In genomic region chr10:101000602-101000991, GRCh38 we compare ENCODE assay signal across 6 cellular contexts. TPM values are rescaled to one million over a fixed set of nuclear protein-coding genes. Genes with fewer than 3 reads are reported as not detected.
DNase-seq lines count a peak whose midpoint lies in the region; ATAC-seq and TF ChIP-seq lines count a peak whose summit lies in the region.

No MANE protein-coding gene starts in this region.

- H3K9me2 ChIP-seq in GM23338 (ENCODE audit: insufficient read depth) = no peaks in the 10 kb centered on the region

- H4K20me1 ChIP-seq in GM23338 (replicated peaks; ENCODE audit: insufficient read depth) = 0 out of 2 replicates have a peak, but pooled peaks cover 7% of the 10 kb centered on the region

- peak overlapping the region; percentile 88 for H3K27ac Mint-ChIP-seq in GM23338
- H3K27ac Mint-ChIP-seq in MCF 10A (ENCODE audit: low read depth, unreplicated experiment) = peak overlapping the region; percentile 17
- peak overlapping the region; percentile 87 for H3K27ac Mint-ChIP-seq in nephron progenitor cell

- no peaks in the 10 kb centered on the region for H3K27me3 ChIP-seq in GM23338 (ENCODE audit: insufficient read depth)

- peaks cover 30% of the 10 kb centered on the region for H3K4me1 ChIP-seq in GM23338 (ENCODE audit: insufficient read depth)

- peak overlapping the region; percentile 92 for H3K4me2 ChIP-seq in GM23338

- no peaks in the 10 kb centered on the region; the same call in 1 of the 2 replicates for H3K36me3 ChIP-seq in GM23338 (ENCODE audit: insufficient read depth)

- H3K27me3 Mint-ChIP-seq in GM23338 (ENCODE audit: insufficient read depth, low read depth, poor library complexity) (peaks cover 22% of the 10 kb centered on the region), MCF 10A (ENCODE audit: insufficient read depth, unreplicated experiment) (no peaks in the 10 kb centered on the region), nephron progenitor cell (ENCODE audit: low read depth, poor library complexity) (no peaks in the 10 kb centered on the region)

- no TSS peak for BruUV-seq in MCF 10A (replicated peaks; lab: Mats Ljungman, UMichigan)

- H3F3A ChIP-seq in GM23338 (replicated peaks; ENCODE audit: low read depth) = peaks cover 23% of the 10 kb centered on the region

- H3K9me3 Mint-ChIP-seq in GM23338 (no peaks in the 10 kb centered on the region; the same call in 2 of the 3 replicates), MCF 10A (ENCODE audit: unreplicated experiment) (no peaks in the 10 kb centered on the region), nephron progenitor cell (no peaks in the 10 kb centered on the region)

- TF ChIP-seq CTCF in GM23338 (conservative IDR thresholded peaks at IDR 0.05; ENCODE audit: low read depth in 2 of 2) (no peak), MCF 10A (IDR thresholded peaks at IDR 0.05; ENCODE audit: unreplicated experiment) (no peak), nephron progenitor cell (IDR thresholded peaks at IDR 0.05) (no peak)

- peaks cover 25% of the 10 kb centered on the region for H3K4me1 Mint-ChIP-seq in GM23338
- H3K4me1 Mint-ChIP-seq in MCF 10A (ENCODE audit: insufficient read depth, unreplicated experiment) = peaks cover 19% of the 10 kb centered on the region
- peaks cover 36% of the 10 kb centered on the region for H3K4me1 Mint-ChIP-seq in nephron progenitor cell

- H2AFZ ChIP-seq in GM23338 = no peak overlapping the region

- H3K4me3 ChIP-seq in GM23338 = peak overlapping the region; percentile 90

- POLR2A ChIA-PET in MCF 10A (lab: Yijun Ruan, JAX) = interaction anchor here (0.6 to 7.5 kb wide), 3 partner anchors 9 to 37 kb away, joined by 3 to 74 read pairs (median 3); partner anchors contain the start of genes PDZD7 and SFXN3

- no peak overlapping the region for H3K27ac ChIP-seq in GM23338 (ENCODE audit: low read depth)

- ATAC-seq in GM23338 (no peak), GM21529 (IDR thresholded peaks at IDR 0.05; ENCODE audit: unreplicated experiment) (no peak), GM19395 (IDR thresholded peaks at IDR 0.05; ENCODE audit: unreplicated experiment) (no peak)

- intact Hi-C loops in MCF 10A (cut with micrococcal nuclease) = no loop called here

- H3K79me2 ChIP-seq in GM23338 (replicated peaks; ENCODE audit: insufficient read depth) = peaks cover 22% of the 10 kb centered on the region

- H3K4me3 Mint-ChIP-seq in GM23338 (peak overlapping the region; percentile 96), MCF 10A (ENCODE audit: unreplicated experiment) (peak overlapping the region; percentile 76), nephron progenitor cell (peak overlapping the region; percentile 92)

- DNase-seq in GM23338 (ENCODE audit: low spot score) (no peak), MCF 10A (ENCODE audit: unreplicated experiment) (no peak), nephron progenitor cell (no peak)
- DNase-seq in activated CD4-positive, alpha-beta T cell treated with anti-CD3 and anti-CD28 coated beads, Interleukin-2, amount 50 U/mL, for 48 hours = no peak

- peaks cover 29% of the 10 kb centered on the region for H3K36me3 Mint-ChIP-seq in GM23338 (ENCODE audit: low read depth)
- H3K36me3 Mint-ChIP-seq in MCF 10A (ENCODE audit: insufficient read depth, unreplicated experiment) = peaks cover 17% of the 10 kb centered on the region
- peaks cover 16% of the 10 kb centered on the region for H3K36me3 Mint-ChIP-seq in nephron progenitor cell (ENCODE audit: low read depth)

- CTCF ChIA-PET in MCF 10A (lab: Yijun Ruan, JAX) = interaction anchor here (1.0 to 5.9 kb wide), 2 partner anchors 16 to 28 kb away, joined by 3 to 60 read pairs; no protein-coding TSS in a partner anchor

TF ChIP-seq in GM23338, 12 proteins besides CTCF, POLR2A, EP300 and RAD21 (continues in another document):
- no peak for TF ChIP-seq JUNB (IDR thresholded peaks at IDR 0.05; ENCODE audit: unreplicated experiment)
- TF ChIP-seq, protein P1, sequence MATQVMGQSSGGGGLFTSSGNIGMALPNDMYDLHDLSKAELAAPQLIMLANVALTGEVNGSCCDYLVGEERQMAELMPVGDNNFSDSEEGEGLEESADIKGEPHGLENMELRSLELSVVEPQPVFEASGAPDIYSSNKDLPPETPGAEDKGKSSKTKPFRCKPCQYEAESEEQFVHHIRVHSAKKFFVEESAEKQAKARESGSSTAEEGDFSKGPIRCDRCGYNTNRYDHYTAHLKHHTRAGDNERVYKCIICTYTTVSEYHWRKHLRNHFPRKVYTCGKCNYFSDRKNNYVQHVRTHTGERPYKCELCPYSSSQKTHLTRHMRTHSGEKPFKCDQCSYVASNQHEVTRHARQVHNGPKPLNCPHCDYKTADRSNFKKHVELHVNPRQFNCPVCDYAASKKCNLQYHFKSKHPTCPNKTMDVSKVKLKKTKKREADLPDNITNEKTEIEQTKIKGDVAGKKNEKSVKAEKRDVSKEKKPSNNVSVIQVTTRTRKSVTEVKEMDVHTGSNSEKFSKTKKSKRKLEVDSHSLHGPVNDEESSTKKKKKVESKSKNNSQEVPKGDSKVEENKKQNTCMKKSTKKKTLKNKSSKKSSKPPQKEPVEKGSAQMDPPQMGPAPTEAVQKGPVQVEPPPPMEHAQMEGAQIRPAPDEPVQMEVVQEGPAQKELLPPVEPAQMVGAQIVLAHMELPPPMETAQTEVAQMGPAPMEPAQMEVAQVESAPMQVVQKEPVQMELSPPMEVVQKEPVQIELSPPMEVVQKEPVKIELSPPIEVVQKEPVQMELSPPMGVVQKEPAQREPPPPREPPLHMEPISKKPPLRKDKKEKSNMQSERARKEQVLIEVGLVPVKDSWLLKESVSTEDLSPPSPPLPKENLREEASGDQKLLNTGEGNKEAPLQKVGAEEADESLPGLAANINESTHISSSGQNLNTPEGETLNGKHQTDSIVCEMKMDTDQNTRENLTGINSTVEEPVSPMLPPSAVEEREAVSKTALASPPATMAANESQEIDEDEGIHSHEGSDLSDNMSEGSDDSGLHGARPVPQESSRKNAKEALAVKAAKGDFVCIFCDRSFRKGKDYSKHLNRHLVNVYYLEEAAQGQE (IDR thresholded peaks at IDR 0.05; ENCODE audit: unreplicated experiment) = no peak
- TF ChIP-seq NANOG (IDR thresholded peaks at IDR 0.05; ENCODE audit: borderline replicate concordance) = no peak
- no peak for TF ChIP-seq ZNF331 (CRISPR knock-in tag; IDR thresholded peaks at IDR 0.05; ENCODE audit: low read depth)
- TF ChIP-seq ETS1 (IDR thresholded peaks at IDR 0.05) = no peak

RNA-seq across cellular contexts. Expression of gene LZTS2, which starts 1.0 kb away (rescaled TPM):
- total RNA-seq in GM23338 (2014; rRNA removed; shearing (Covaris generic)) = 62.8 and 88.3 TPM in 2 replicates
- polyA plus RNA-seq in GM23338 (2016; fragmentation: Nextera tagmentation; extraction: Ambion mirVana) = 27.6 and 28.8 TPM in 2 replicates
- 15.2 and 18.6 TPM in 2 replicates for total RNA-seq in MCF 10A (2022)

RNA-seq across cellular contexts. Expression of gene TWNK, which starts 13.3 kb away (rescaled TPM):
- total RNA-seq in GM23338 (2014; rRNA removed; shearing (Covaris generic)) = 24.5 and 29.4 TPM in 2 replicates
- polyA plus RNA-seq in GM23338 (2016; fragmentation: Nextera tagmentation; extraction: Ambion mirVana) = 11.4 and 12.2 TPM in 2 replicates
- total RNA-seq in MCF 10A (2022) = 19.1 and 27.9 TPM in 2 replicates

RNA-seq across cellular contexts. Expression of gene MRPL43, which starts 13.3 kb away (rescaled TPM):
- 60.4 and 76.9 TPM in 2 replicates for total RNA-seq in GM23338 (2014; rRNA removed; shearing (Covaris generic))
- polyA plus RNA-seq in GM23338 (2016; fragmentation: Nextera tagmentation; extraction: Ambion mirVana) = 124 and 126 TPM in 2 replicates
- total RNA-seq in MCF 10A (2022) = 63.4 and 64.8 TPM in 2 replicates

RNA-seq across cellular contexts. Expression of gene PDZD7, which starts 30.3 kb away (rescaled TPM):
- 1.7 and 2.3 TPM in 2 replicates for total RNA-seq in GM23338 (2014; rRNA removed; shearing (Covaris generic))
- 1.5 and 1.7 TPM in 2 replicates for polyA plus RNA-seq in GM23338 (2016; fragmentation: Nextera tagmentation; extraction: Ambion mirVana)
- total RNA-seq in MCF 10A (2022) = 0.27 and 0.58 TPM in 2 replicates

RNA-seq across cellular contexts. Expression of gene SFXN3, which starts 30.4 kb away (rescaled TPM):
- total RNA-seq in GM23338 (2014; rRNA removed; shearing (Covaris generic)) = 2.3 and 3.8 TPM in 2 replicates
- polyA plus RNA-seq in GM23338 (2016; fragmentation: Nextera tagmentation; extraction: Ambion mirVana) = 0.68 and 0.73 TPM in 2 replicates
- total RNA-seq in MCF 10A (2022) = 39.4 and 55.2 TPM in 2 replicates

Comparison
In these comparisons a context has a peak if more than half of its experiments do, and no peak if none do; other contexts are left out.
1. H3K27ac Mint-ChIP-seq: peak in every context shown above with its lines; median percentile 88 in GM23338; 87 in nephron progenitor cell; 17 in MCF 10A.